In the genomic region with DNA sequence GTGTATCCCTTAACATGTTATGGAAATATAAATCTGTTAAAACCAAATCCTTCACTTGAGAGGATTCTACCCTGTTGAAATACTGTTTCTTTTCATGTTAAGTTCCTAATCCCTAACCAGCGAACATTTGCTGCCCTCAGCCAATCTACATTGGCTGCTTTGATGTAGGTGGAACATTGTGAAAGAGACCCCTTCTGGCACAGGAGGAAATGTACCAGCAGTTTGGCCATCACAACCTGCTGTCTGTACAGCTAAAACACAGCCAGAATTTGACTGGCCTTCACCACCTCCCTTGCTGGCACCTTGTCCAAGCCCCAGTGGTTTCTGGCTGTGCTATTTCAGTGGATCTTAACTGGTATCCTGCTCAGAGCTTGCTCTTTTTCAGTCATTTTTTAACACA, we compare ENCODE assay signal across 21 cellular contexts.
"Had no signal": no experiment of that assay in that cellular context is flagged by ENCODE, and none has a peak within 500 bp of the region (broad histone marks: within the 10 kb centered on the region; RNA-seq: fewer than 3 reads in every experiment).

No MANE protein-coding gene starts in this region.

- H3K36me3 ChIP-seq: colonic mucosa, esophagus squamous epithelium, ovary, sigmoid colon, thoracic aorta, upper lobe of right lung, WERI-Rb-1 had no signal

- DNase-seq: activated CD4-positive, alpha-beta T cell treated with anti-CD3 and anti-CD28 coated beads for 4 hours; activated CD8-positive, alpha-beta memory T cell treated with anti-CD3 and anti-CD28 coated beads, Interleukin-2, amount 50 U/mL, for 4 hours; activated CD8-positive, alpha-beta T cell treated with anti-CD3 and anti-CD28 coated beads, Interleukin-2, amount 10 ng/mL, durations not matched to agents 7 days and 5 days; activated gamma-delta T cell; activated T-cell treated with anti-CD3 and anti-CD28 coated beads, Interleukin-2, amount 50 U/mL, for 72 hours; amniotic stem cell; body of pancreas; colonic mucosa; effector CD4-positive, alpha-beta T cell; esophagus squamous epithelium; mesenchymal stem cell; ovary; sigmoid colon; stimulated activated CD4-positive, alpha-beta T cell treated with anti-CD3 and anti-CD28 coated beads, Interleukin-1b, Interleukin-23, amount 100 ng/mL, for 48 hours; T-helper 17 cell; upper lobe of right lung; WERI-Rb-1 had no signal

- H3K4me1 ChIP-seq: body of pancreas, colonic mucosa, esophagus squamous epithelium, upper lobe of right lung had no signal

- H3K4me2 ChIP-seq: hepatocyte had no signal

- H3K27me3 ChIP-seq: body of pancreas, colonic mucosa, esophagus squamous epithelium, hepatocyte, ovary, sigmoid colon, upper lobe of right lung had no signal

- H3K4me3 Mint-ChIP-seq: activated CD8-positive, alpha-beta T cell treated with anti-CD3 and anti-CD28 coated beads, Interleukin-2, amount 10 ng/mL, durations not matched to agents 7 days and 5 days; activated T-cell treated with anti-CD3 and anti-CD28 coated beads, Interleukin-2, amount 50 U/mL, for 72 hours; T-helper 17 cell had no signal

- H3K9me3 ChIP-seq: body of pancreas, colonic mucosa, esophagus squamous epithelium, ovary, thoracic aorta, upper lobe of right lung had no signal

- H3K36me3 Mint-ChIP-seq: activated naive CD4-positive, alpha-beta T cell treated with anti-CD3 and anti-CD28 coated beads, Interleukin-2, amount 50 U/mL, for 72 hours had no signal

- FAIRE-seq: endothelial cell of umbilical vein had no signal

- H3K79me2 ChIP-seq: hepatocyte had no signal

- H3K27me3 Mint-ChIP-seq: T-helper 17 cell had no signal

- H2AFZ ChIP-seq: hepatocyte had no signal

- H3K4me1 Mint-ChIP-seq: T-helper 17 cell had no signal

- ATAC-seq: activated CD8-positive, alpha-beta T cell treated with anti-CD3 and anti-CD28 coated beads, Interleukin-2, amount 10 ng/mL, durations not matched to agents 7 days and 5 days; activated naive CD4-positive, alpha-beta T cell treated with anti-CD3 and anti-CD28 coated beads, Interleukin-2, amount 50 U/mL, for 72 hours; activated T-cell treated with anti-CD3 and anti-CD28 coated beads, Interleukin-2, amount 50 U/mL, for 72 hours; body of pancreas; T-helper 17 cell; upper lobe of right lung had no signal

- H3K27ac Mint-ChIP-seq: activated CD8-positive, alpha-beta T cell treated with anti-CD3 and anti-CD28 coated beads, Interleukin-2, amount 10 ng/mL, durations not matched to agents 7 days and 5 days; activated naive CD4-positive, alpha-beta T cell treated with anti-CD3 and anti-CD28 coated beads, Interleukin-2, amount 50 U/mL, for 72 hours; activated T-cell treated with anti-CD3 and anti-CD28 coated beads, Interleukin-2, amount 50 U/mL, for 72 hours; T-helper 17 cell had no signal

- H3K4me3 ChIP-seq: body of pancreas, colonic mucosa, esophagus squamous epithelium, hepatocyte, ovary, sigmoid colon, thoracic aorta, upper lobe of right lung had no signal

- H3K27ac ChIP-seq: body of pancreas, colonic mucosa, esophagus squamous epithelium, hepatocyte, ovary, sigmoid colon, thoracic aorta, upper lobe of right lung, WERI-Rb-1 had no signal
